In genomic region chr16:48687421-48688038, GRCh38 we compare ENCODE assay signal across 8 cellular contexts.
A peak's percentile ranks its signal among the peaks of the same experiment; 100 is the strongest.
DNase-seq lines count a peak whose midpoint lies in the region; ATAC-seq, FAIRE-seq and TF ChIP-seq lines count a peak whose summit lies in the region.

No MANE protein-coding gene starts in this region.

- H3K9me3 ChIP-seq in Loucy (ENCODE audit: insufficient read depth, low read depth, low read length) (no peaks in the 10 kb centered on the region), keratinocyte (ENCODE audit: control insufficient read depth, low read depth, low read length) (no peaks in the 10 kb centered on the region)

- H3K27ac ChIP-seq in GM23338 (ENCODE audit: low read depth) (no peak overlapping the region), keratinocyte (ENCODE audit: control insufficient read depth, insufficient read depth, low read length) (no peak overlapping the region)

- TF ChIP-seq CTCF in GM23338 (conservative IDR thresholded peaks at IDR 0.05; ENCODE audit: low read depth in 2 of 2) (peak; percentile 81 to 84), Loucy (conservative IDR thresholded peaks at IDR 0.05; ENCODE audit: low read length) (peak; percentile 76), keratinocyte (optimal IDR thresholded peaks at IDR 0.05 in 1 of 3, IDR thresholded peaks at IDR 0.05 in 1 of 3, conservative IDR thresholded peaks at IDR 0.05 in 1 of 3; ENCODE audit: extremely low read depth in 1 of 3, insufficient read depth in 2 of 3, low read length in 3 of 3) (peak; percentile 74 to 80 (median 74))

- peak; percentile 96 for ATAC-seq in GM23338

- H3K36me3 ChIP-seq in GM23338 (ENCODE audit: insufficient read depth) (no peaks in the 10 kb centered on the region), Loucy (ENCODE audit: insufficient read depth, low read length) (no peaks in the 10 kb centered on the region), keratinocyte (ENCODE audit: control insufficient read depth in 2 of 2, extremely low read depth in 1 of 2, insufficient read depth in 2 of 2, low read length in 2 of 2) (no peaks in the 10 kb centered on the region)

- H3K4me1 ChIP-seq in GM23338 (ENCODE audit: insufficient read depth) (no peaks in the 10 kb centered on the region), Loucy (ENCODE audit: insufficient read depth, low read length, poor library complexity, severe bottlenecking) (no peaks in the 10 kb centered on the region), keratinocyte (ENCODE audit: control insufficient read depth, extremely low read depth, insufficient read depth, low read length) (no peaks in the 10 kb centered on the region)

- H3K79me2 ChIP-seq in GM23338 (replicated peaks; ENCODE audit: insufficient read depth) (no peaks in the 10 kb centered on the region), Loucy (ENCODE audit: insufficient read depth, low read length) (no peaks in the 10 kb centered on the region), keratinocyte (ENCODE audit: control insufficient read depth, insufficient read depth, low read length) (no peaks in the 10 kb centered on the region)

- H3K9me2 ChIP-seq in GM23338 (ENCODE audit: insufficient read depth) (no peaks in the 10 kb centered on the region), Loucy (replicated peaks; ENCODE audit: low read depth, low read length) (no peaks in the 10 kb centered on the region)

- DNase-seq in activated CD4-positive, alpha-beta T cell treated with anti-CD3 and anti-CD28 coated beads for 24 hours (ENCODE audit: low read depth in 2 of 2), result peak; percentile 1 to 7
- no peak for DNase-seq in activated CD4-positive, alpha-beta T cell treated with anti-CD3 and anti-CD28 coated beads for 1 hour
- DNase-seq in GM23338 (ENCODE audit: low spot score) (peak; percentile 88), RCC 7860 (ENCODE audit: low spot score) (peak; percentile 55), T47D (ENCODE audit: low read depth in 1 of 2, low spot score in 1 of 2) (peak; percentile 60 to 76), keratinocyte (ENCODE audit: low read depth, low spot score) (peak; percentile 2)
- DNase-seq in stimulated activated CD4-positive, alpha-beta T cell treated with anti-CD3 and anti-CD28 coated beads, TNF-alpha, amount 100 ng/mL, for 48 hours (ENCODE audit: low read depth in 3 of 3), result peak in 2 of 3 donors; percentile 5 to 11

- H3K27ac Mint-ChIP-seq in GM23338, result no peak overlapping the region

- dilution Hi-C loops in keratinocyte (cut with MboI; ENCODE audit: extremely low pct_ligation_motif_present, low sequenced_read_pairs), result no loop called here

- H3F3A ChIP-seq in GM23338 (replicated peaks; ENCODE audit: low read depth), result no peaks in the 10 kb centered on the region
- no peaks in the 10 kb centered on the region for H3F3A ChIP-seq in Loucy (ENCODE audit: low read depth)

- no peak overlapping the region for H2AFZ ChIP-seq in GM23338
- no peak overlapping the region for H2AFZ ChIP-seq in Loucy (ENCODE audit: low read length)
- no peak overlapping the region for H2AFZ ChIP-seq in keratinocyte (ENCODE audit: control insufficient read depth, low read length)

- no peaks in the 10 kb centered on the region for H3K9me1 ChIP-seq in keratinocyte (ENCODE audit: control insufficient read depth, extremely low read depth, insufficient read depth, low read length)

- H3K9ac ChIP-seq in Loucy (ENCODE audit: low read depth, low read length, poor library complexity, severe bottlenecking), result no peak overlapping the region
- H3K9ac ChIP-seq in keratinocyte (ENCODE audit: control insufficient read depth, extremely low read depth, insufficient read depth, low read length), result no peak overlapping the region

- no peak overlapping the region for H3K4me3 Mint-ChIP-seq in GM23338

- no peaks in the 10 kb centered on the region for H3K36me3 Mint-ChIP-seq in GM23338 (ENCODE audit: low read depth)

- FAIRE-seq in RCC 7860 (lab: Jason Lieb, UNC) (peak; percentile 55), keratinocyte (lab: Jason Lieb, UNC) (peak; percentile 66)

- no peaks in the 10 kb centered on the region for H3K4me1 Mint-ChIP-seq in GM23338

- H3K4me3 ChIP-seq in GM23338 (no peak overlapping the region), Loucy (ENCODE audit: low read length, poor library complexity, severe bottlenecking) (no peak overlapping the region), keratinocyte (ENCODE audit: control insufficient read depth in 2 of 3, extremely low read depth in 1 of 3, insufficient read depth in 2 of 3, low read depth in 1 of 3, low read length in 3 of 3) (no peak overlapping the region)

- H3K4me2 ChIP-seq in GM23338 (no peak overlapping the region), Loucy (ENCODE audit: low read depth, low read length, poor library complexity, severe bottlenecking) (peak overlapping the region; percentile 22), keratinocyte (ENCODE audit: control insufficient read depth, extremely low read depth, insufficient read depth, low read depth, low read length) (no peak overlapping the region)

- H3K27me3 ChIP-seq in GM23338 (ENCODE audit: insufficient read depth), result no peaks in the 10 kb centered on the region
- no peaks in the 10 kb centered on the region for H3K27me3 ChIP-seq in Loucy (ENCODE audit: insufficient read depth, low read length, poor library complexity, severe bottlenecking)
- no peaks in the 10 kb centered on the region for H3K27me3 ChIP-seq in keratinocyte (ENCODE audit: control insufficient read depth, extremely low read depth, insufficient read depth, low read length)

- in situ Hi-C loops in T47D (cut with HindIII; ENCODE audit: low pct_unique_long_range_greater_than_20kb, low sequenced_read_pairs), result no loop called here

- no peaks in the 10 kb centered on the region for H3K9me3 Mint-ChIP-seq in GM23338

- peaks cover 2% of the 10 kb centered on the region for H3K27me3 Mint-ChIP-seq in GM23338 (ENCODE audit: insufficient read depth, low read depth, poor library complexity)

- H4K20me1 ChIP-seq in GM23338 (replicated peaks; ENCODE audit: insufficient read depth) (no peaks in the 10 kb centered on the region), Loucy (ENCODE audit: insufficient read depth, low read length, poor library complexity, severe bottlenecking) (no peaks in the 10 kb centered on the region), keratinocyte (ENCODE audit: control insufficient read depth, extremely low read depth, insufficient read depth, low read length) (no peaks in the 10 kb centered on the region)

TF ChIP-seq in GM23338, 12 proteins besides CTCF, POLR2A, EP300 and RAD21 (continues in another document):
- no peak for TF ChIP-seq POLR2AphosphoS5 (IDR thresholded peaks at IDR 0.05; ENCODE audit: low read depth)
- no peak for TF ChIP-seq JUNB (IDR thresholded peaks at IDR 0.05; ENCODE audit: unreplicated experiment)
- no peak for TF ChIP-seq EZH2 (IDR thresholded peaks at IDR 0.05; ENCODE audit: low read depth, unreplicated experiment)
- TF ChIP-seq NANOG (IDR thresholded peaks at IDR 0.05; ENCODE audit: borderline replicate concordance), result no peak
- no peak for TF ChIP-seq STAT1 (IDR thresholded peaks at IDR 0.05; ENCODE audit: unreplicated experiment)
- no peak for TF ChIP-seq ZNF331 (CRISPR knock-in tag; IDR thresholded peaks at IDR 0.05; ENCODE audit: low read depth)
- TF ChIP-seq CREB1 (CRISPR knock-in tag; IDR thresholded peaks at IDR 0.05; ENCODE audit: low read depth), result no peak
- TF ChIP-seq REST (IDR thresholded peaks at IDR 0.05; ENCODE audit: unreplicated experiment), result no peak
- TF ChIP-seq, protein P1, sequence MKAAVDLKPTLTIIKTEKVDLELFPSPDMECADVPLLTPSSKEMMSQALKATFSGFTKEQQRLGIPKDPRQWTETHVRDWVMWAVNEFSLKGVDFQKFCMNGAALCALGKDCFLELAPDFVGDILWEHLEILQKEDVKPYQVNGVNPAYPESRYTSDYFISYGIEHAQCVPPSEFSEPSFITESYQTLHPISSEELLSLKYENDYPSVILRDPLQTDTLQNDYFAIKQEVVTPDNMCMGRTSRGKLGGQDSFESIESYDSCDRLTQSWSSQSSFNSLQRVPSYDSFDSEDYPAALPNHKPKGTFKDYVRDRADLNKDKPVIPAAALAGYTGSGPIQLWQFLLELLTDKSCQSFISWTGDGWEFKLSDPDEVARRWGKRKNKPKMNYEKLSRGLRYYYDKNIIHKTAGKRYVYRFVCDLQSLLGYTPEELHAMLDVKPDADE (IDR thresholded peaks at IDR 0.05), result no peak
- no peak for TF ChIP-seq ZNF114 (CRISPR knock-in tag; IDR thresholded peaks at IDR 0.05)
